ENCODE assay signal across 8 cellular contexts in the genomic region with DNA sequence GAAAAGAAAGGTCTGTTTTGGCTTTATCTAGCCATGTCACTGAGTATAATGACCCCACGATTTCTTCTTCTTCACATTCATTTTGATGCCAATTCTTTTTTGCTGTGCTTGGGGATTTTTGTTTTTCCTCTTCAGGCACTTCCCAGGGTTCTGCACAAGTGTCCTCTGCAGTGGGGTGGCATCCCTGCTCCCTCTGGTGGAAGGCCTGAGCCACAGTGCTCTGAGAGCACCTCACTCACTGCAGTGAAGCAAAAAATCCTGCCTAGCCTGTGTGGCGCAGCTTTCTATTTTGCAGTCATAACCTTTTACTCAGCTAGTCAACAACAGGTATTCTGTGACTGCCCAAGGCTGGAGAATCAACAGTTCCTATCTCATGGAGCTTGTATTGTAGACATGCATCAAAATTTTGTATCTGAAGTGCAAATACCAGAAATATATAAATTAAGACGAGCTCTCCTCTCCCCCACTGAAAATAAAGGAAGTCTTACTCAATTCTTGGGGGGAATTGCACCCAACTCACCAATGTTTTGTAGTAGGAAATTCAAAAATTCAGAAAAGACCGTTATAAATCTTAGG.
DNase-seq lines count a peak whose midpoint lies in the region; ATAC-seq, FAIRE-seq and TF ChIP-seq lines count a peak whose summit lies in the region.

No MANE protein-coding gene starts in this region.

- H3K9me3 ChIP-seq in Panc1 (ENCODE audit: control insufficient read depth, insufficient read depth, low read depth, low read length): no peaks in the 10 kb centered on the region

- peak; percentile 60 for TF ChIP-seq CTCF in D721Med (IDR thresholded peaks at IDR 0.05; ENCODE audit: insufficient read depth, missing control alignments)
- TF ChIP-seq CTCF in Panc1 (IDR thresholded peaks at IDR 0.05): peak; percentile 78
- peak; percentile 86 for TF ChIP-seq CTCF in epithelial cell of esophagus (IDR thresholded peaks at IDR 0.05; ENCODE audit: insufficient read depth, low read depth, low read length, missing control alignments)

- intact Hi-C loops in Panc1 (cut with micrococcal nuclease; ENCODE audit: unreplicated experiment): loop anchor here (2.0 to 10.0 kb wide), 2 partner anchors 530 to 824 kb away; no protein-coding TSS in a partner anchor

- no peaks in the 10 kb centered on the region for H3K36me3 ChIP-seq in Panc1 (ENCODE audit: control insufficient read depth, insufficient read depth, low read length)

- no TSS peak for BruUV-seq in Panc1 (replicated peaks; lab: Mats Ljungman, UMichigan)

- CTCF ChIA-PET in Panc1 (lab: Charles Lee): no interaction called here

- DNase-seq in D721Med (ENCODE audit: insufficient read length, low spot score): no peak
- DNase-seq in HuH-7 (ENCODE audit: low spot score): peak; percentile 31
- peak; percentile 24 for DNase-seq in Panc1 (ENCODE audit: low read depth, low spot score)
- peak; percentile 60 for DNase-seq in epithelial cell of esophagus (ENCODE audit: low read depth)
- DNase-seq in mucosa of gallbladder (ENCODE audit: low spot score): peak; percentile 65

- no peak overlapping the region for H3K27ac ChIP-seq in Panc1 (ENCODE audit: low read length)

- in situ Hi-C loops in Panc1 (cut with HindIII; ENCODE audit: low pct_unique_long_range_greater_than_20kb, low sequenced_read_pairs): no loop called here

- H3K4me3 ChIP-seq in Panc1 (ENCODE audit: low read depth in 2 of 2, low read length in 2 of 2) (no peak overlapping the region), epithelial cell of esophagus (ENCODE audit: low read length) (no peak overlapping the region)

- no peak for FAIRE-seq in D721Med (lab: Jason Lieb, UNC)

- H3K4me1 ChIP-seq in Panc1 (ENCODE audit: control insufficient read depth, insufficient read depth, low read length): no peaks in the 10 kb centered on the region

- peaks cover 13% of the 10 kb centered on the region for H3K27me3 ChIP-seq in Panc1 (ENCODE audit: control insufficient read depth, insufficient read depth, low read length)

- POLR2A ChIA-PET in Panc1 (lab: Charles Lee): no interaction called here

- ATAC-seq in Panc1 (peak; percentile 95), HG03432 (IDR thresholded peaks at IDR 0.05; ENCODE audit: unreplicated experiment) (no peak), GM19455 (IDR thresholded peaks at IDR 0.05; ENCODE audit: unreplicated experiment) (no peak), HG03460 (IDR thresholded peaks at IDR 0.05; ENCODE audit: unreplicated experiment) (no peak)
